Comparison of ENCODE assay signal across 10 cellular contexts in the genomic region with DNA sequence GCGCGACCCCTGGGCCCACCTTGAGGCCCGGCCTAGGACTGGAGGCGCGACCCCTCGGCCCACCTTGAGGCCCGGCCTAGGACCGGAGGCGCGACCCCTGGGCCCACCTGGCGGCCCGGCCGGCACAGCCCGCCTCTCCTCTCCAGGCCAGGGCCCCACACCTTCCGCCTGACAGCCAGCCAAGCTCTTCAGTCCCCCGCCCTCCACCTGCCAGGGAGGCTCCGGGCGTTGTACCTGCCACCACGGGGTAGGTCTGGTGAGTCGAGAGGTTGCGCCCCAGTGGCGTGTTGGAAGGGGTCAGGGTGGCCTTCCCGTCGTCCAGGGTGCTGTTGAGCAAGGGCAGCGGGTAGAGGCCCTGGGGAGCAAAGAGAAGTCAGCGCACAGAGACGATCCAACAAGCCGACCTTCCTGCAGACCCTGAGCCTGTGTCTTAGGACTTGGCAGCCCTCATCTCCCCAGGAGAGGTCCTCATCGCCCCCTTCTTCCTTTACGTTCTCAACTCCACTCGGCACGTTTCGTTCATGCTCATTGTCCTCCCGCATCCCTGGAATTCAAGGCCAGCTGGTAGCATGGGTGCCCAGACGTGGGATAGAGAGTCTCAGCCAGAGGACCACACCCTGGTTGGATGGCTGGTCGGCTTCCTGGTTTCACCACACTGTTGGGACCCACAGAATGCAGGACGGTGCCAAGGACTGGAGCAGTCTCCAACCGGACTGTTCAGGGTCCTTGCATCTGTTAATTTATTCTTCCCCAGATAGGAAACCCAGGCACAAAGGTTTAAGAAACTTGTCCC. TPM values are rescaled to one million over a fixed set of nuclear protein-coding genes. Genes with fewer than 3 reads are reported as not detected.
DNase-seq lines count a peak whose midpoint lies in the region; ATAC-seq and TF ChIP-seq lines count a peak whose summit lies in the region.
"Had no signal": no experiment of that assay in that cellular context is flagged by ENCODE, and none has a peak within 500 bp of the region (broad histone marks: within the 10 kb centered on the region; RNA-seq: fewer than 3 reads in every experiment).

No MANE protein-coding gene starts in this region.

- DNase-seq in Calu3 (peak; percentile 42), Peyer's patch (no peak), esophagus squamous epithelium (lab: John Stamatoyannopoulos, UW) (no peak), HEK293T (ENCODE audit: extremely low spot score) (no peak), GOT3 (lab: John Stamatoyannopoulos, UW) (no peak), NCI-H146 (lab: John Stamatoyannopoulos, UW) (no peak)
- DNase-seq: NK-92 treated with Interleukin-12 subunit alpha and Interleukin-12 subunit beta, amount 100 ng/mL, for 24 hours had no signal

- H3K27me3 ChIP-seq in Peyer's patch (no peaks in the 10 kb centered on the region), esophagus squamous epithelium (no peaks in the 10 kb centered on the region), rectal smooth muscle tissue (ENCODE audit: control insufficient read depth, insufficient read depth, low read length) (no peaks in the 10 kb centered on the region)

- H3K27ac Mint-ChIP-seq in Calu3 (ENCODE audit: unreplicated experiment): peak overlapping the region; percentile 87
- H3K27ac Mint-ChIP-seq: stimulated activated effector memory CD8-positive, alpha-beta T cell treated with anti-CD3 and anti-CD28 coated beads, Interleukin-12 subunit alpha, Interleukin-12 subunit beta, amount 100 ng/mL, for 72 hours had no signal

- H3K4me1 ChIP-seq in Peyer's patch (peaks cover 0 to 22% (median 11%) of the 10 kb centered on the region in 4 donors), esophagus squamous epithelium (peaks cover 20 to 59% (median 24%) of the 10 kb centered on the region in 3 donors), rectal smooth muscle tissue (ENCODE audit: control insufficient read depth, insufficient read depth, low read length) (peaks cover 6% of the 10 kb centered on the region)

- POLR2A ChIA-PET in HEK293T (lab: Yijun Ruan, JAX): no interaction called here

- no peaks in the 10 kb centered on the region for H3K9me3 ChIP-seq in Peyer's patch
- no peaks in the 10 kb centered on the region for H3K9me3 ChIP-seq in esophagus squamous epithelium

- ATAC-seq in GM18502 (IDR thresholded peaks at IDR 0.05; ENCODE audit: poor library complexity, unreplicated experiment): no peak
- ATAC-seq: stimulated activated effector memory CD8-positive, alpha-beta T cell treated with anti-CD3 and anti-CD28 coated beads, Interleukin-12 subunit alpha, Interleukin-12 subunit beta, amount 100 ng/mL, for 72 hours had no signal

- H3K27ac ChIP-seq in Peyer's patch (peak overlapping the region; percentile 72 to 82 (median 74)), esophagus squamous epithelium (peak overlapping the region; percentile 61 to 92 (median 88)), rectal smooth muscle tissue (ENCODE audit: low read depth, low read length) (no peak overlapping the region)

- no peak overlapping the region for H3K9ac ChIP-seq in rectal smooth muscle tissue (ENCODE audit: low read length)

- H3K27me3 Mint-ChIP-seq in Calu3 (ENCODE audit: unreplicated experiment): no peaks in the 10 kb centered on the region

- peaks cover 27% of the 10 kb centered on the region for H3K4me1 Mint-ChIP-seq in Calu3 (ENCODE audit: low read depth, unreplicated experiment)

- TF ChIP-seq CTCF in Calu3 (IDR thresholded peaks at IDR 0.05; ENCODE audit: unreplicated experiment) (no peak), Peyer's patch (IDR thresholded peaks at IDR 0.05) (no peak), esophagus squamous epithelium (IDR thresholded peaks at IDR 0.05) (no peak)

- CTCF ChIA-PET in Calu3 (lab: Charles Lee) (interaction anchor here (1.7 kb wide), 1 partner anchor 33 kb away, joined by 13 read pairs; no protein-coding TSS in a partner anchor), HEK293T (lab: Yijun Ruan, JAX) (no interaction called here)

- H3K9me3 Mint-ChIP-seq in Calu3 (ENCODE audit: low read depth, unreplicated experiment): no peaks in the 10 kb centered on the region
- H3K9me3 Mint-ChIP-seq: stimulated activated effector memory CD8-positive, alpha-beta T cell treated with anti-CD3 and anti-CD28 coated beads, Interleukin-12 subunit alpha, Interleukin-12 subunit beta, amount 100 ng/mL, for 72 hours had no signal

- peak overlapping the region; percentile 81 for H3K4me3 Mint-ChIP-seq in Calu3 (ENCODE audit: low read depth, unreplicated experiment)

- WGBS in esophagus squamous epithelium, 2 donors: 66 to 78% methylated on average over 10 to 13 of the region's 38 CpGs

- no peak for TF ChIP-seq POLR2A in Peyer's patch (IDR thresholded peaks at IDR 0.05)
- TF ChIP-seq POLR2A in esophagus squamous epithelium (IDR thresholded peaks at IDR 0.05): no peak

- H3K36me3 ChIP-seq in Peyer's patch (no peaks in the 10 kb centered on the region), esophagus squamous epithelium (peaks cover 0 to 6% (median 0%) of the 10 kb centered on the region in 3 donors), rectal smooth muscle tissue (ENCODE audit: control insufficient read depth, insufficient read depth, low read length) (no peaks in the 10 kb centered on the region)

- peak overlapping the region; percentile 44 to 53 (median 50) for H3K4me3 ChIP-seq in Peyer's patch
- peak overlapping the region; percentile 41 to 59 (median 52) for H3K4me3 ChIP-seq in esophagus squamous epithelium
- H3K4me3 ChIP-seq in rectal smooth muscle tissue (ENCODE audit: low read length): peak overlapping the region; percentile 29

- intact Hi-C loops in Calu3 (cut with micrococcal nuclease; ENCODE audit: unreplicated experiment): no loop called here
- intact Hi-C loops in esophagus squamous epithelium (cut with DNase I): no loop called here

- no TSS peak for BruUV-seq in Calu3 (replicated peaks; lab: Mats Ljungman, UMichigan)

- peaks cover 70% of the 10 kb centered on the region for H3K36me3 Mint-ChIP-seq in Calu3 (ENCODE audit: insufficient read depth, unreplicated experiment)
- H3K36me3 Mint-ChIP-seq: stimulated activated effector memory CD8-positive, alpha-beta T cell treated with anti-CD3 and anti-CD28 coated beads, Interleukin-12 subunit alpha, Interleukin-12 subunit beta, amount 100 ng/mL, for 72 hours had no signal

TF ChIP-seq in HEK293T, 16 proteins besides CTCF, POLR2A, EP300 and RAD21:
- TF ChIP-seq ARNT (IDR thresholded peaks at IDR 0.05) (no peak), SUZ12 (IDR thresholded peaks at IDR 0.05) (no peak), L3MBTL2 (conservative IDR thresholded peaks at IDR 0.05) (no peak), ZNF384 (IDR thresholded peaks at IDR 0.05) (no peak), FOXK2 (IDR thresholded peaks at IDR 0.05) (no peak), NFRKB (IDR thresholded peaks at IDR 0.05) (no peak), FOXM1 (IDR thresholded peaks at IDR 0.05; ENCODE audit: borderline replicate concordance) (no peak), SP1 (IDR thresholded peaks at IDR 0.05) (no peak), LEF1 (IDR thresholded peaks at IDR 0.05; ENCODE audit: borderline replicate concordance) (no peak), FOXA1 (IDR thresholded peaks at IDR 0.05) (no peak), BHLHE40 (IDR thresholded peaks at IDR 0.05; ENCODE audit: borderline replicate concordance) (no peak), TARDBP (IDR thresholded peaks at IDR 0.05) (no peak), ELF4 (IDR thresholded peaks at IDR 0.05) (no peak), HDGF (IDR thresholded peaks at IDR 0.05; ENCODE audit: borderline replicate concordance) (no peak), CTBP1 (IDR thresholded peaks at IDR 0.05; ENCODE audit: borderline replicate concordance) (no peak)
- TF ChIP-seq, protein P1, sequence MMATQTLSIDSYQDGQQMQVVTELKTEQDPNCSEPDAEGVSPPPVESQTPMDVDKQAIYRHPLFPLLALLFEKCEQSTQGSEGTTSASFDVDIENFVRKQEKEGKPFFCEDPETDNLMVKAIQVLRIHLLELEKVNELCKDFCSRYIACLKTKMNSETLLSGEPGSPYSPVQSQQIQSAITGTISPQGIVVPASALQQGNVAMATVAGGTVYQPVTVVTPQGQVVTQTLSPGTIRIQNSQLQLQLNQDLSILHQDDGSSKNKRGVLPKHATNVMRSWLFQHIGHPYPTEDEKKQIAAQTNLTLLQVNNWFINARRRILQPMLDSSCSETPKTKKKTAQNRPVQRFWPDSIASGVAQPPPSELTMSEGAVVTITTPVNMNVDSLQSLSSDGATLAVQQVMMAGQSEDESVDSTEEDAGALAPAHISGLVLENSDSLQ (IDR thresholded peaks at IDR 0.05): no peak

RNA-seq across cellular contexts. Expression of a gene that starts 42.2 kb away (rescaled TPM):
- total RNA-seq in Calu3 (2022) (12.2 and 14.5 TPM in 2 replicates), Peyer's patch (10 to 100 TPM in 3 of 4 donors, 1 to 10 TPM in 1; 3.3 to 22.1 (median 14.2) TPM), esophagus squamous epithelium (1 to 10 TPM in 3 of 4 donors, under 1 TPM in 1; 0.32 to 7.6 (median 2.7) TPM)
